Comparison of ENCODE assay signal across 23 cellular contexts in genomic region chr3:191804935-191805334, GRCh38.
A peak's percentile ranks its signal among the peaks of the same experiment; 100 is the strongest.
DNase-seq lines count a peak whose midpoint lies in the region; ATAC-seq and TF ChIP-seq lines count a peak whose summit lies in the region.
"Had no signal": no experiment of that assay in that cellular context is flagged by ENCODE, and none has a peak within 500 bp of the region (broad histone marks: within the 10 kb centered on the region; RNA-seq: fewer than 3 reads in every experiment).

No MANE protein-coding gene starts in this region.

- H4K5ac ChIP-seq in mesendoderm (ENCODE audit: low read length): no peak overlapping the region

- ATAC-seq in stimulated activated effector memory CD8-positive, alpha-beta T cell treated with anti-CD3 and anti-CD28 coated beads, Interleukin-12 subunit alpha, Interleukin-12 subunit beta, amount 100 ng/mL, for 72 hours: peak; percentile 26
- peak; percentile 13 for ATAC-seq in upper lobe of right lung
- no peak for ATAC-seq in gastroesophageal sphincter
- ATAC-seq: A549, GM12878, GM23338 had no signal

- WGBS in mesendoderm (ENCODE audit: extremely low coverage, insufficient coverage, low lambda C conversion rate): no CpG with 5 or more reads among the region's 1 CpG
- no CpG with 5 or more reads among the region's 1 CpG for WGBS in gastroesophageal sphincter (ENCODE audit: low coverage in 1 of 2), 2 donors

- no peak overlapping the region for H3K9ac ChIP-seq in OCI-LY3 (ENCODE audit: low read length)
- H3K9ac ChIP-seq in mesendoderm (ENCODE audit: low read length): no peak overlapping the region
- no peak overlapping the region for H3K9ac ChIP-seq in neural progenitor cell
- H3K9ac ChIP-seq: BLaER1 treated with 17β-estradiol and CSF1 and Interleukin-3, amounts not matched to agents 10 nM and 100 nM had no signal

- no peak for TF ChIP-seq POLR2A in gastroesophageal sphincter (IDR thresholded peaks at IDR 0.05)

- H3K79me1 ChIP-seq in mesendoderm (ENCODE audit: low read length): no peaks in the 10 kb centered on the region

- H3K4ac ChIP-seq in mesendoderm (ENCODE audit: low read depth, low read length): no peak overlapping the region

- peaks cover 27% of the 10 kb centered on the region for H3K9me3 Mint-ChIP-seq in stimulated activated effector memory CD8-positive, alpha-beta T cell treated with anti-CD3 and anti-CD28 coated beads, Interleukin-12 subunit alpha, Interleukin-12 subunit beta, amount 100 ng/mL, for 72 hours
- H3K9me3 Mint-ChIP-seq in neural progenitor cell: peaks cover 60% of the 10 kb centered on the region

- H2AFZ ChIP-seq in OCI-LY3 (ENCODE audit: low read depth, low read length) (peak overlapping the region; percentile 46; the same call in 1 of the 2 replicates), neural progenitor cell (replicated peaks) (no peak overlapping the region)
- H2AFZ ChIP-seq: GM23338 had no signal

- H4K8ac ChIP-seq in mesendoderm (ENCODE audit: low read depth, low read length): no peak overlapping the region

- H3K36me3 Mint-ChIP-seq in stimulated activated effector memory CD8-positive, alpha-beta T cell treated with anti-CD3 and anti-CD28 coated beads, Interleukin-12 subunit alpha, Interleukin-12 subunit beta, amount 100 ng/mL, for 72 hours: no peaks in the 10 kb centered on the region
- H3K36me3 Mint-ChIP-seq in neural progenitor cell: peaks cover 8% of the 10 kb centered on the region
- H3K36me3 Mint-ChIP-seq: CD14-positive monocyte; CD8-positive, alpha-beta memory T cell had no signal

- H2BK120ac ChIP-seq in mesendoderm (ENCODE audit: low read depth, low read length): no peak overlapping the region

- peak overlapping the region; percentile 24 for H2AK5ac ChIP-seq in mesendoderm (ENCODE audit: low read length)

- DNase-seq in mesendoderm (no peak), upper lobe of right lung (no peak), COLO829 (ENCODE audit: low spot score) (no peak), NCI-H187 (lab: John Stamatoyannopoulos, UW) (no peak), neural progenitor cell (ENCODE audit: low spot score) (no peak)
- no peak for DNase-seq in stimulated activated effector memory CD8-positive, alpha-beta T cell treated with anti-CD3 and anti-CD28 coated beads, Interleukin-12 subunit alpha, Interleukin-12 subunit beta, amount 100 ng/mL, for 72 hours (ENCODE audit: low spot score in 2 of 2)
- DNase-seq: 8988T; ACHN; AML-193; BE2C; CD4-positive, alpha-beta T cell; CD8-positive, alpha-beta memory T cell; COR-L47; DMS153; DND-41 had no signal

- no peak overlapping the region for H3K4me3 Mint-ChIP-seq in stimulated activated effector memory CD8-positive, alpha-beta T cell treated with anti-CD3 and anti-CD28 coated beads, Interleukin-12 subunit alpha, Interleukin-12 subunit beta, amount 100 ng/mL, for 72 hours
- no peak overlapping the region for H3K4me3 Mint-ChIP-seq in neural progenitor cell
- H3K4me3 Mint-ChIP-seq: CD14-positive monocyte; CD4-positive, alpha-beta T cell; CD8-positive, alpha-beta memory T cell; GM23338 had no signal

- intact Hi-C loops in upper lobe of right lung (cut with DNase I): no loop called here

- no peak overlapping the region for H3K27ac ChIP-seq in OCI-LY3 (ENCODE audit: low read length)
- H3K27ac ChIP-seq in mesendoderm (ENCODE audit: low read depth, low read length): no peak overlapping the region
- H3K27ac ChIP-seq in upper lobe of right lung: no peak overlapping the region
- no peak overlapping the region for H3K27ac ChIP-seq in neural progenitor cell
- no peak overlapping the region for H3K27ac ChIP-seq in gastroesophageal sphincter
- H3K27ac ChIP-seq: A549; BLaER1 treated with 17β-estradiol and CSF1 and Interleukin-3, amounts not matched to agents 10 nM and 100 nM had no signal

- no peak overlapping the region for H2BK5ac ChIP-seq in mesendoderm (ENCODE audit: low read length)

- H3K4me3 ChIP-seq in OCI-LY3 (ENCODE audit: low read length): no peak overlapping the region
- H3K4me3 ChIP-seq in mesendoderm (ENCODE audit: low read length): no peak overlapping the region
- H3K4me3 ChIP-seq in upper lobe of right lung: no peak overlapping the region
- H3K4me3 ChIP-seq in neural progenitor cell: no peak overlapping the region
- H3K4me3 ChIP-seq in gastroesophageal sphincter: no peak overlapping the region
- H3K4me3 ChIP-seq: A549; BLaER1 treated with 17β-estradiol and CSF1 and Interleukin-3, amounts not matched to agents 10 nM and 100 nM; GM12878; GM23338; HAP-1 had no signal

- H3F3A ChIP-seq in neural progenitor cell (ENCODE audit: low read depth): no peaks in the 10 kb centered on the region

- H4K20me1 ChIP-seq in OCI-LY3 (ENCODE audit: insufficient read depth, low read length) (no peaks in the 10 kb centered on the region), neural progenitor cell (ENCODE audit: low read depth) (no peaks in the 10 kb centered on the region)
- H4K20me1 ChIP-seq: BLaER1 treated with 17β-estradiol and CSF1 and Interleukin-3, amounts not matched to agents 10 nM and 100 nM had no signal

- H3K36me3 ChIP-seq in OCI-LY3 (replicated peaks; ENCODE audit: low read depth, low read length) (no peaks in the 10 kb centered on the region), mesendoderm (ENCODE audit: control insufficient read depth, insufficient read depth, low read length) (no peaks in the 10 kb centered on the region), upper lobe of right lung (no peaks in the 10 kb centered on the region), neural progenitor cell (no peaks in the 10 kb centered on the region), gastroesophageal sphincter (no peaks in the 10 kb centered on the region)
- H3K36me3 ChIP-seq: BE2C; BLaER1 treated with 17β-estradiol and CSF1 and Interleukin-3, amounts not matched to agents 10 nM and 100 nM; HAP-1 had no signal

- TF ChIP-seq CTCF in OCI-LY3 (IDR thresholded peaks at IDR 0.05; ENCODE audit: low read depth, low read length) (no peak), upper lobe of right lung (IDR thresholded peaks at IDR 0.05) (no peak), neural progenitor cell (IDR thresholded peaks at IDR 0.05) (no peak), gastroesophageal sphincter (IDR thresholded peaks at IDR 0.05) (no peak)

- H3K4me2 ChIP-seq in OCI-LY3 (ENCODE audit: low read length) (no peak overlapping the region), mesendoderm (ENCODE audit: low read length) (no peak overlapping the region), neural progenitor cell (no peak overlapping the region)
- H3K4me2 ChIP-seq: A549; BLaER1 treated with 17β-estradiol and CSF1 and Interleukin-3, amounts not matched to agents 10 nM and 100 nM; GM23338 had no signal

- no peak for TF ChIP-seq EP300 in gastroesophageal sphincter (IDR thresholded peaks at IDR 0.05)

- no peak overlapping the region for H2BK15ac ChIP-seq in mesendoderm (replicated peaks; ENCODE audit: low read depth)

- H3K4me1 Mint-ChIP-seq in stimulated activated effector memory CD8-positive, alpha-beta T cell treated with anti-CD3 and anti-CD28 coated beads, Interleukin-12 subunit alpha, Interleukin-12 subunit beta, amount 100 ng/mL, for 72 hours: no peaks in the 10 kb centered on the region
- no peaks in the 10 kb centered on the region for H3K4me1 Mint-ChIP-seq in neural progenitor cell
- H3K4me1 Mint-ChIP-seq: CD14-positive monocyte; CD8-positive, alpha-beta memory T cell had no signal

- no peak overlapping the region for H3K56ac ChIP-seq in mesendoderm (ENCODE audit: low read length)

- H3K27me3 Mint-ChIP-seq in neural progenitor cell (ENCODE audit: insufficient read depth, low read depth): no peaks in the 10 kb centered on the region
- H3K27me3 Mint-ChIP-seq: CD4-positive, alpha-beta T cell; CD8-positive, alpha-beta memory T cell had no signal

- no peaks in the 10 kb centered on the region for H3K27me3 ChIP-seq in OCI-LY3 (ENCODE audit: low read depth, low read length)
- no peaks in the 10 kb centered on the region for H3K27me3 ChIP-seq in mesendoderm (ENCODE audit: insufficient read depth, low read length, poor library complexity)
- no peaks in the 10 kb centered on the region for H3K27me3 ChIP-seq in upper lobe of right lung
- no peaks in the 10 kb centered on the region for H3K27me3 ChIP-seq in neural progenitor cell
- no peaks in the 10 kb centered on the region for H3K27me3 ChIP-seq in gastroesophageal sphincter
- H3K27me3 ChIP-seq: BE2C; BLaER1 treated with 17β-estradiol and CSF1 and Interleukin-3, amounts not matched to agents 10 nM and 100 nM had no signal

- no peak overlapping the region for H3K27ac Mint-ChIP-seq in stimulated activated effector memory CD8-positive, alpha-beta T cell treated with anti-CD3 and anti-CD28 coated beads, Interleukin-12 subunit alpha, Interleukin-12 subunit beta, amount 100 ng/mL, for 72 hours
- H3K27ac Mint-ChIP-seq in neural progenitor cell: no peak overlapping the region
- H3K27ac Mint-ChIP-seq: CD14-positive monocyte; CD4-positive, alpha-beta T cell; CD8-positive, alpha-beta memory T cell; GM23338 had no signal

- H3K4me1 ChIP-seq in OCI-LY3 (ENCODE audit: low read length) (no peaks in the 10 kb centered on the region), mesendoderm (ENCODE audit: control insufficient read depth, low read depth, low read length) (no peaks in the 10 kb centered on the region), upper lobe of right lung (no peaks in the 10 kb centered on the region), neural progenitor cell (no peaks in the 10 kb centered on the region), gastroesophageal sphincter (no peaks in the 10 kb centered on the region)
- H3K4me1 ChIP-seq: A549; BE2C; BLaER1 treated with 17β-estradiol and CSF1 and Interleukin-3, amounts not matched to agents 10 nM and 100 nM; HAP-1 had no signal

- H3K23ac ChIP-seq in mesendoderm (ENCODE audit: low read length): no peak overlapping the region

- H3K79me2 ChIP-seq in OCI-LY3 (ENCODE audit: low read length) (no peaks in the 10 kb centered on the region), mesendoderm (ENCODE audit: control insufficient read depth, insufficient read depth, low read length) (no peaks in the 10 kb centered on the region), neural progenitor cell (ENCODE audit: low read depth) (no peaks in the 10 kb centered on the region)

- H3K9me3 ChIP-seq in OCI-LY3 (ENCODE audit: insufficient read depth, low read length) (no peaks in the 10 kb centered on the region), upper lobe of right lung (peaks cover 4% of the 10 kb centered on the region), neural progenitor cell (ENCODE audit: low read depth) (peaks cover 15% of the 10 kb centered on the region), gastroesophageal sphincter (peaks cover 0 to 46% (median 0%) of the 10 kb centered on the region in 3 donors)
- H3K9me3 ChIP-seq: A549, BE2C, HAP-1 had no signal

- no peak overlapping the region for H3K18ac ChIP-seq in mesendoderm (ENCODE audit: low read length)
